Comparison of ENCODE assay signal across 30 cellular contexts in genomic region chr15:90730290-90730689, GRCh38.
"Had no signal": no experiment of that assay in that cellular context is flagged by ENCODE, and none has a peak within 500 bp of the region (broad histone marks: within the 10 kb centered on the region; RNA-seq: fewer than 3 reads in every experiment).

No MANE protein-coding gene starts in this region.

- H3K27ac Mint-ChIP-seq: activated CD4-positive, alpha-beta T cell treated with anti-CD3 and anti-CD28 coated beads, Interleukin-2, amount 10 ng/mL, durations not matched to agents 24 days and 14 days; activated CD8-positive, alpha-beta memory T cell treated with anti-CD3 and anti-CD28 coated beads, Interleukin-2, amount 10 ng/mL, durations not matched to agents 7 days and 5 days; activated naive CD8-positive, alpha-beta T cell treated with anti-CD3 and anti-CD28 coated beads for 36 hours had no signal

- ATAC-seq: activated CD8-positive, alpha-beta memory T cell treated with anti-CD3 and anti-CD28 coated beads, Interleukin-2, amount 10 ng/mL, durations not matched to agents 7 days and 5 days; Panc1 had no signal

- DNase-seq: activated CD4-positive, alpha-beta T cell treated with anti-CD3 and anti-CD28 coated beads, Interleukin-2, amount 10 ng/mL, durations not matched to agents 24 days and 14 days; activated CD4-positive, alpha-beta T cell treated with anti-CD3 and anti-CD28 coated beads, Interleukin-2, amount 50 U/mL, for 48 hours; activated CD8-positive, alpha-beta memory T cell treated with anti-CD3 and anti-CD28 coated beads for 24 hours; activated CD8-positive, alpha-beta memory T cell treated with anti-CD3 and anti-CD28 coated beads, Interleukin-2, amount 10 ng/mL, durations not matched to agents 7 days and 5 days; activated CD8-positive, alpha-beta memory T cell treated with anti-CD3 and anti-CD28 coated beads, Interleukin-2, amount 50 U/mL, for 48 hours; activated effector memory CD4-positive, alpha-beta T cell treated with anti-CD3 and anti-CD28 coated beads, Interleukin-2, amount 50 U/mL, for 16 hours; activated naive CD4-positive, alpha-beta T cell; activated naive CD4-positive, alpha-beta T cell treated with anti-CD3 and anti-CD28 coated beads, Interleukin-2, amount 50 U/mL, for 16 hours; activated naive CD8-positive, alpha-beta T cell treated with anti-CD3 and anti-CD28 coated beads for 36 hours; activated T-cell treated with anti-CD3 and anti-CD28 coated beads, Interleukin-2, amount 50 U/mL, for 48 hours; amniotic stem cell; aorta; brain microvascular endothelial cell; Karpas-422; KBM-7; NCI-H1105; NCI-H1436; NCI-H1694; NCI-H1930; NCI-H2081 treated with DMSO at 0.1 percent for 48 hours; NCI-H226; NCI-H446 treated with DMSO at 0.1 percent for 48 hours; NCI-H524; SHP77; SJCRH30; T1000; WERI-Rb-1 had no signal

- H3K4me3 ChIP-seq: SJCRH30, SK-N-MC had no signal

- H3K27me3 ChIP-seq: brain microvascular endothelial cell, SJCRH30 had no signal

- H3K27ac ChIP-seq: brain microvascular endothelial cell, SJCRH30, SK-N-MC, WERI-Rb-1 had no signal

- H3K27me3 Mint-ChIP-seq: activated CD4-positive, alpha-beta T cell treated with anti-CD3 and anti-CD28 coated beads, Interleukin-2, amount 10 ng/mL, durations not matched to agents 24 days and 14 days; activated CD8-positive, alpha-beta memory T cell treated with anti-CD3 and anti-CD28 coated beads, Interleukin-2, amount 10 ng/mL, durations not matched to agents 7 days and 5 days; activated naive CD8-positive, alpha-beta T cell treated with anti-CD3 and anti-CD28 coated beads for 36 hours; central memory CD8-positive, alpha-beta T cell had no signal

- H3K36me3 ChIP-seq: brain microvascular endothelial cell had no signal

- H3K9me3 ChIP-seq: SJCRH30 had no signal

- H3K4me3 Mint-ChIP-seq: activated CD4-positive, alpha-beta T cell treated with anti-CD3 and anti-CD28 coated beads, Interleukin-2, amount 10 ng/mL, durations not matched to agents 24 days and 14 days; activated CD8-positive, alpha-beta memory T cell treated with anti-CD3 and anti-CD28 coated beads, Interleukin-2, amount 10 ng/mL, durations not matched to agents 7 days and 5 days; activated naive CD8-positive, alpha-beta T cell treated with anti-CD3 and anti-CD28 coated beads for 36 hours; central memory CD8-positive, alpha-beta T cell had no signal

- H3K9me3 Mint-ChIP-seq: activated CD4-positive, alpha-beta T cell treated with anti-CD3 and anti-CD28 coated beads, Interleukin-2, amount 10 ng/mL, durations not matched to agents 24 days and 14 days; central memory CD8-positive, alpha-beta T cell had no signal

- H3K4me1 ChIP-seq: SJCRH30 had no signal

- H3K4me1 Mint-ChIP-seq: central memory CD8-positive, alpha-beta T cell had no signal
